ENCODE assay signal across 8 cellular contexts in the genomic region with DNA sequence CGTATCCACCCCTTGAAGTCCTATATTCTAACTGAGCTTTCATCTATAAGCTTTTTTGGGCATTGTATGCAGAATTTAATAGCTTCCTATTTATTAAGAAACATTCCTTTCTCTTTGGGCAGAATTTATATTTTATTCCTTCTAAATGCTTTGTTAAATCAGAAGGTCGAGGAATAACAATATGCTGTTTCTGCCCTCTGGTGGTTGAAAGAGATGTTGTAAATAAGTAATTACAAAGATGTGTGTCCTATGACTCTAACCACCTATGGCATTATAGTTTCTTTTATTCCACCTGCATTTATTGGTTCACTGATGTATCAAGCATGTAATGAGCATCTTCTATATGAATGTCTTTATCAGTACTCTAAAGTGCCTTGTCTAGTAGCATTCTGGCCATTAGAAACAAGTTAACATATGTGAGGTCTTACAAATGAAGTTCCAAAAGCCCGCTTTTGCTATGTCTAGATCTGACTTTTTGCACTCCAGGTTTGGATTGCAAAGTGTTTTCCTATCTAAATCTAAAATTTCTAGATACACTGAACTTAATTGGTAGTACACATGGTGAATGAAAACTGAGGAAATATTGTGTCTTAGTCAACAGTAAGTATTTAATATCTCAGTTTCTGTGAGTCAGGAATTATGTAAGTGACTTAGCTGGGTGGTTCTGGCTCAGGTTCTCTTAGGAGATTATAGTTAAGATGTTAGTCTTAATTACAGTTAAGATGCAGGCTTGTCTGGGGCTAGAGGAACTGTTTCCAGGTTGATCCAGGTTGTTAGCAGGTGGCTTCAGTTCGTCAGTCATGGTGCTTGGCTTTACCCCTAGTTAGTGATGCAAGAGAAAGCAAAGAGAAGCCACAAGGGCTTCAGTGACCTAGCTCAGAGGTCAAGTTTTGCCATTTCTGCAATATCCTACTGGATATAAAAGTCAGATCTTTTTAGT. TPM values are rescaled to one million over a fixed set of nuclear protein-coding genes. Genes with fewer than 3 reads are reported as not detected.
DNase-seq lines count a peak whose midpoint lies in the region; ATAC-seq, FAIRE-seq and TF ChIP-seq lines count a peak whose summit lies in the region.

No MANE protein-coding gene starts in this region.

- no peak overlapping the region for H3K27ac Mint-ChIP-seq in activated T-helper 1 cell treated with anti-CD3 and anti-CD28 coated beads, Interleukin-12 subunit alpha, Interleukin-12 subunit beta, Interleukin-2, Interleukin-4 antibody, amounts not matched to agents 30 ng/mL and 10 ng/mL and 1 ng/mL, durations not matched to agents 14 hours and 24 hours and 36 hours

- no peaks in the 10 kb centered on the region for H3K79me2 ChIP-seq in HepG2 (ENCODE audit: insufficient read depth, low read length)

- no peaks in the 10 kb centered on the region for H3K4me1 Mint-ChIP-seq in activated T-helper 1 cell treated with anti-CD3 and anti-CD28 coated beads, Interleukin-12 subunit alpha, Interleukin-12 subunit beta, Interleukin-2, Interleukin-4 antibody, amounts not matched to agents 30 ng/mL and 10 ng/mL and 1 ng/mL, durations not matched to agents 14 hours and 24 hours and 36 hours (ENCODE audit: low read depth)

- H4K20me1 ChIP-seq in BLaER1 (no peaks in the 10 kb centered on the region), HepG2 (ENCODE audit: insufficient read depth, low read length) (no peaks in the 10 kb centered on the region)

- CTCF ChIA-PET in HepG2 (lab: Yijun Ruan, JAX; ENCODE audit: low intra/inter-chr PET ratio, low total read pairs): interaction anchor here (2.1 kb wide), 1 partner anchor 325 kb away, joined by 22 read pairs; no protein-coding TSS in a partner anchor

- no peak overlapping the region for H3K4me3 Mint-ChIP-seq in activated T-helper 1 cell treated with anti-CD3 and anti-CD28 coated beads, Interleukin-12 subunit alpha, Interleukin-12 subunit beta, Interleukin-2, Interleukin-4 antibody, amounts not matched to agents 30 ng/mL and 10 ng/mL and 1 ng/mL, durations not matched to agents 14 hours and 24 hours and 36 hours

- intact Hi-C loops in HepG2 (cut with micrococcal nuclease; ENCODE audit: unreplicated experiment): loop anchor here (1.0 to 10.0 kb wide), 6 partner anchors 56 to 757 kb away; no protein-coding TSS in a partner anchor
- intact Hi-C loops in activated T-helper 1 cell treated with anti-CD3 and anti-CD28 coated beads, Interleukin-12 subunit alpha, Interleukin-12 subunit beta, Interleukin-2, Interleukin-4 antibody, amounts not matched to agents 30 ng/mL and 10 ng/mL and 1 ng/mL, durations not matched to agents 14 hours and 24 hours and 36 hours (cut with micrococcal nuclease): loop anchor here (1.0 kb wide), 1 partner anchor 326 kb away; no protein-coding TSS in a partner anchor

- H3K27me3 Mint-ChIP-seq in activated T-helper 1 cell treated with anti-CD3 and anti-CD28 coated beads, Interleukin-12 subunit alpha, Interleukin-12 subunit beta, Interleukin-2, Interleukin-4 antibody, amounts not matched to agents 30 ng/mL and 10 ng/mL and 1 ng/mL, durations not matched to agents 14 hours and 24 hours and 36 hours (ENCODE audit: insufficient read depth): no peaks in the 10 kb centered on the region

- H3K36me3 Mint-ChIP-seq in activated T-helper 1 cell treated with anti-CD3 and anti-CD28 coated beads, Interleukin-12 subunit alpha, Interleukin-12 subunit beta, Interleukin-2, Interleukin-4 antibody, amounts not matched to agents 30 ng/mL and 10 ng/mL and 1 ng/mL, durations not matched to agents 14 hours and 24 hours and 36 hours (ENCODE audit: low read depth): no peaks in the 10 kb centered on the region

- POLR2A ChIA-PET in HepG2 (lab: Yijun Ruan, JAX): no interaction called here

- WGBS in HepG2 (ENCODE audit: low lambda C conversion rate): 71% methylated on average over 4 of the region's 4 CpGs

- in situ Hi-C loops in HepG2 (cut with HindIII; ENCODE audit: extremely low pct_ligation_motif_present, low pct_unique_long_range_greater_than_20kb): loop anchor here (10.0 to 25.0 kb wide), 2 partner anchors 322 to 750 kb away; no protein-coding TSS in a partner anchor

- H3K9me3 ChIP-seq in BLaER1 (no peaks in the 10 kb centered on the region), HepG2 (ENCODE audit: low read length) (no peaks in the 10 kb centered on the region)

- H3K9me3 Mint-ChIP-seq in activated T-helper 1 cell treated with anti-CD3 and anti-CD28 coated beads, Interleukin-12 subunit alpha, Interleukin-12 subunit beta, Interleukin-2, Interleukin-4 antibody, amounts not matched to agents 30 ng/mL and 10 ng/mL and 1 ng/mL, durations not matched to agents 14 hours and 24 hours and 36 hours: no peaks in the 10 kb centered on the region

- ATAC-seq in GM21786 (IDR thresholded peaks at IDR 0.05; ENCODE audit: unreplicated experiment): peak; percentile 49
- peak; percentile 65 for ATAC-seq in HepG2

- no peak overlapping the region for H3K9ac ChIP-seq in BLaER1
- no peak overlapping the region for H3K9ac ChIP-seq in HepG2 (ENCODE audit: insufficient read depth, low read depth, low read length)

- peak; percentile 67 for TF ChIP-seq CTCF in HepG2 (CRISPR knock-in tag; IDR thresholded peaks at IDR 0.05)

- H3K4me2 ChIP-seq in BLaER1 (peak overlapping the region; percentile 23; the same call in 1 of the 2 replicates), HepG2 (ENCODE audit: low read depth, low read length) (no peak overlapping the region)

- DNase-seq in NCI-H226: peak; percentile 44
- DNase-seq in cerebellum (ENCODE audit: low spot score): peak; percentile 29
- DNase-seq in HepG2 (ENCODE audit: low spot score): peak; percentile 45
- DNase-seq in islet precursor cell: no peak
- no peak for DNase-seq in T-helper 9 cell
- DNase-seq in activated T-helper 1 cell treated with anti-CD3 and anti-CD28 coated beads, Interleukin-12 subunit alpha, Interleukin-12 subunit beta, Interleukin-2, Interleukin-4 antibody, amounts not matched to agents 30 ng/mL and 10 ng/mL and 1 ng/mL, durations not matched to agents 14 hours and 24 hours and 36 hours (ENCODE audit: low spot score): no peak

- no peak overlapping the region for H2AFZ ChIP-seq in HepG2 (ENCODE audit: low read length)

- no peak overlapping the region for H3K4me3 ChIP-seq in BLaER1
- no peak overlapping the region for H3K4me3 ChIP-seq in HepG2 (replicated peaks in 1 of 3; ENCODE audit: insufficient read depth in 1 of 3, low read depth in 2 of 3, low read length in 3 of 3)

- TF ChIP-seq RAD21 in HepG2 (CRISPR knock-in tag; IDR thresholded peaks at IDR 0.05): 0 out of 2 replicates have a peak, but pooled peaks have one; percentile 26

- H3K27ac ChIP-seq in BLaER1 (no peak overlapping the region), HepG2 (ENCODE audit: extremely low read length, insufficient read depth, low read length) (no peak overlapping the region)

- H3K36me3 ChIP-seq in BLaER1 (no peaks in the 10 kb centered on the region), HepG2 (replicated peaks in 1 of 2; ENCODE audit: control insufficient read depth in 1 of 2, insufficient read depth in 2 of 2, low read length in 2 of 2) (no peaks in the 10 kb centered on the region)

- H3K4me1 ChIP-seq in BLaER1: peaks cover 34% of the 10 kb centered on the region
- H3K4me1 ChIP-seq in HepG2 (ENCODE audit: insufficient read depth, low read length): peaks cover 14% of the 10 kb centered on the region

- H3K27me3 ChIP-seq in BLaER1 (no peaks in the 10 kb centered on the region), HepG2 (ENCODE audit: control insufficient read depth in 1 of 2, insufficient read depth in 2 of 2, low read length in 2 of 2) (no peaks in the 10 kb centered on the region)

- no peak for TF ChIP-seq POLR2A in HepG2 (IDR thresholded peaks at IDR 0.05; ENCODE audit: insufficient read depth in 1 of 2, low read depth in 2 of 2, low read length in 2 of 2)

- FAIRE-seq in HepG2 (lab: Jason Lieb, UNC): no peak

- no peak for TF ChIP-seq EP300 in HepG2 (IDR thresholded peaks at IDR 0.05; ENCODE audit: low read depth in 2 of 2, low read length in 2 of 2)
- TF ChIP-seq EP300 in HepG2 (CRISPR knock-in tag; IDR thresholded peaks at IDR 0.05; ENCODE audit: borderline replicate concordance): no peak

- no TSS peak for BruUV-seq in HepG2 (replicated peaks; lab: Mats Ljungman, UMichigan)

TF ChIP-seq in HepG2, 621 proteins besides CTCF, POLR2A, EP300 and RAD21 (continues in another document):
- TF ChIP-seq SMC3 (IDR thresholded peaks at IDR 0.05; ENCODE audit: low read length) (peak; percentile 69), NR2C2 (CRISPR knock-in tag; IDR thresholded peaks at IDR 0.05; ENCODE audit: borderline replicate concordance) (peak; percentile 26; the same call in 1 of the 2 replicates), ZNF431 (CRISPR knock-in tag; IDR thresholded peaks at IDR 0.05; ENCODE audit: borderline replicate concordance, low read depth) (no peak), TGIF2 (CRISPR knock-in tag; IDR thresholded peaks at IDR 0.05) (no peak), SRSF9 (IDR thresholded peaks at IDR 0.05; ENCODE audit: borderline replicate concordance, insufficient read depth, low read depth, low read length, poor library complexity, severe bottlenecking) (no peak)

RNA-seq across cellular contexts. Expression of a gene that starts 57.5 kb away (rescaled TPM):
- 132 TPM for total RNA-seq in cerebellum
- total RNA-seq in HepG2 (2016; rRNA removed; fragmentation: Illumina TruSeq; extraction: Trizol): 15.4 and 18.3 TPM in 2 replicates
- 7.4 and 7.7 TPM in 2 replicates for total RNA-seq in HepG2 (2016; cell fraction: cytosol; rRNA removed; fragmentation: Illumina TruSeq; extraction: Trizol; ENCODE audit: low read depth)
- 15.1 and 18.8 TPM in 2 replicates for total RNA-seq in HepG2 (2016; cell fraction: insoluble cytoplasmic fraction; rRNA removed; fragmentation: Illumina TruSeq; extraction: Trizol)
- 9.7 and 11.5 TPM in 2 replicates for total RNA-seq in HepG2 (2016; cell fraction: membrane; rRNA removed; fragmentation: Illumina TruSeq; extraction: Trizol)
- 37.5 TPM in 2 replicates for total RNA-seq in HepG2 (2016; cell fraction: nucleus; rRNA removed; fragmentation: Illumina TruSeq; extraction: Trizol)
- 4.2 TPM in 2 replicates for polyA plus RNA-seq in HepG2 (2011; rRNA removed)
- 1.9 and 3.2 TPM in 2 replicates for polyA plus RNA-seq in HepG2 (2011; cell fraction: cytosol; rRNA removed)
- polyA plus RNA-seq in HepG2 (2011; cell fraction: nucleus; rRNA removed): 4.5 and 5.1 TPM in 2 replicates
- 8.3 and 9.2 TPM in 2 replicates for polyA plus RNA-seq in HepG2 (2012)
- 2.1 and 2.5 TPM in 2 replicates for polyA plus RNA-seq in HepG2 (2016; cell fraction: cytosol; fragmentation: Illumina TruSeq; extraction: Trizol; ENCODE audit: low read depth)
- 18.8 and 19.1 TPM in 2 replicates for polyA plus RNA-seq in HepG2 (2016; cell fraction: insoluble cytoplasmic fraction; fragmentation: Illumina TruSeq; extraction: Trizol; ENCODE audit: low read depth)
- polyA plus RNA-seq in HepG2 (2016; cell fraction: membrane; fragmentation: Illumina TruSeq; extraction: Trizol; ENCODE audit: low read depth): 5.4 and 6.0 TPM in 2 replicates
- 18.7 and 20.9 TPM in 2 replicates for polyA plus RNA-seq in HepG2 (2016; cell fraction: nucleus; fragmentation: Illumina TruSeq; extraction: Trizol; ENCODE audit: insufficient read depth, low read depth)
- polyA minus RNA-seq in HepG2 (2011; rRNA and poly(A)+ RNA removed; ENCODE audit: low replicate concordance): 6.9 and 7.2 TPM in 2 replicates
- 5.7 and 7.0 TPM in 2 replicates for polyA minus RNA-seq in HepG2 (2011; cell fraction: cytosol; rRNA and poly(A)+ RNA removed)
- polyA minus RNA-seq in HepG2 (2011; cell fraction: nucleus; rRNA and poly(A)+ RNA removed): 47.4 and 51.5 TPM in 2 replicates
- total RNA-seq in activated T-helper 1 cell treated with anti-CD3 and anti-CD28 coated beads, Interleukin-12 subunit alpha, Interleukin-12 subunit beta, Interleukin-2, Interleukin-4 antibody, amounts not matched to agents 30 ng/mL and 10 ng/mL and 1 ng/mL, durations not matched to agents 14 hours and 24 hours and 36 hours: 2.0 and 2.4 TPM in 2 replicates

Comparison
In these comparisons a context has a peak if more than half of its experiments do, and no peak if none do; other contexts are left out.
1. DNase-seq: peak in NCI-H226 (single experiment), cerebellum (single experiment) and HepG2 (single experiment); none in islet precursor cell (single experiment), T-helper 9 cell (single experiment) and activated T-helper 1 cell treated with anti-CD3 and anti-CD28 coated beads, Interleukin-12 subunit alpha, Interleukin-12 subunit beta, Interleukin-2, Interleukin-4 antibody, amounts not matched to agents 30 ng/mL and 10 ng/mL and 1 ng/mL, durations not matched to agents 14 hours and 24 hours and 36 hours (single experiment).